ENCODE assay signal across 8 cellular contexts in genomic region chr11:118997627-118998387, GRCh38. TPM values are rescaled to one million over a fixed set of nuclear protein-coding genes. Genes with fewer than 3 reads are reported as not detected.
DNase-seq lines count a peak whose midpoint lies in the region; ATAC-seq and TF ChIP-seq lines count a peak whose summit lies in the region.

CENATAC (plus strand) TSS chr11:118998138; CDS start chr11:118998198, 60 bp downstream.

- H3K79me2 ChIP-seq in Loucy (ENCODE audit: insufficient read depth, low read length), result peaks cover 57% of the 10 kb centered on the region

- H4K20me1 ChIP-seq in Loucy (ENCODE audit: insufficient read depth, low read length, poor library complexity, severe bottlenecking), result peaks cover 10% of the 10 kb centered on the region

- H3K4me1 ChIP-seq in Loucy (ENCODE audit: insufficient read depth, low read length, poor library complexity, severe bottlenecking) (peaks cover 28% of the 10 kb centered on the region), RWPE2 (ENCODE audit: insufficient read depth, poor library complexity, severe bottlenecking) (peaks cover 10% of the 10 kb centered on the region)

- H3K9me3 Mint-ChIP-seq in nephron, result no peaks in the 10 kb centered on the region
- no peaks in the 10 kb centered on the region for H3K9me3 Mint-ChIP-seq in stimulated activated naive CD8-positive, alpha-beta T cell treated with anti-CD3 and anti-CD28 coated beads, Interleukin-15, Interleukin-2, amounts not matched to agents 100 ng/mL and 50 ng/mL, for 24 hours

- H3F3A ChIP-seq in Loucy (ENCODE audit: low read depth), result no peaks in the 10 kb centered on the region

- peaks cover 23% of the 10 kb centered on the region for H3K4me1 Mint-ChIP-seq in nephron
- peaks cover 44% of the 10 kb centered on the region for H3K4me1 Mint-ChIP-seq in stimulated activated naive CD8-positive, alpha-beta T cell treated with anti-CD3 and anti-CD28 coated beads, Interleukin-15, Interleukin-2, amounts not matched to agents 100 ng/mL and 50 ng/mL, for 24 hours (ENCODE audit: low read depth)

- TF ChIP-seq CTCF in Loucy (conservative IDR thresholded peaks at IDR 0.05; ENCODE audit: low read length) (no peak; the same call in 1 of the 2 replicates), RWPE2 (IDR thresholded peaks at IDR 0.05; ENCODE audit: poor library complexity, severe bottlenecking) (no peak), fibroblast of the aortic adventitia (IDR thresholded peaks at IDR 0.05; ENCODE audit: insufficient read depth, low read length) (peak; percentile 11), nephron (IDR thresholded peaks at IDR 0.05; ENCODE audit: unreplicated experiment in 3 of 3) (peak in 1 of 3 experiments; percentile 13)

- peak within 1 kb of the TSS; percentile 97 for H3K4me3 ChIP-seq in H7 (ENCODE audit: insufficient read depth, low read depth, low read length)
- H3K4me3 ChIP-seq in Loucy (ENCODE audit: low read length, poor library complexity, severe bottlenecking), result peak within 1 kb of the TSS; percentile 86
- H3K4me3 ChIP-seq in RWPE2 (ENCODE audit: severe bottlenecking), result peak within 1 kb of the TSS; percentile 50
- peak within 1 kb of the TSS; percentile 97 for H3K4me3 ChIP-seq in fibroblast of the aortic adventitia (ENCODE audit: low read depth, low read length)

- peak within 1 kb of the TSS; percentile 95 for H3K9ac ChIP-seq in Loucy (ENCODE audit: low read depth, low read length, poor library complexity, severe bottlenecking)

- H3K36me3 Mint-ChIP-seq in nephron (ENCODE audit: low read depth), result peaks cover 23% of the 10 kb centered on the region
- H3K36me3 Mint-ChIP-seq in stimulated activated naive CD8-positive, alpha-beta T cell treated with anti-CD3 and anti-CD28 coated beads, Interleukin-15, Interleukin-2, amounts not matched to agents 100 ng/mL and 50 ng/mL, for 24 hours (ENCODE audit: low read depth), result peaks cover 47% of the 10 kb centered on the region

- ATAC-seq in RWPE2 (ENCODE audit: low read depth), result peak; percentile 89

- H3K9me2 ChIP-seq in Loucy (replicated peaks; ENCODE audit: low read depth, low read length), result no peaks in the 10 kb centered on the region

- peak within 1 kb of the TSS; percentile 86 for H3K4me2 ChIP-seq in Loucy (ENCODE audit: low read depth, low read length, poor library complexity, severe bottlenecking)

- no peaks in the 10 kb centered on the region for H3K27me3 ChIP-seq in H7 (ENCODE audit: control insufficient read depth, insufficient read depth, low read length)
- no peaks in the 10 kb centered on the region for H3K27me3 ChIP-seq in Loucy (ENCODE audit: insufficient read depth, low read length, poor library complexity, severe bottlenecking)
- no peaks in the 10 kb centered on the region for H3K27me3 ChIP-seq in RWPE2 (ENCODE audit: insufficient read depth, poor library complexity, severe bottlenecking)

- peak within 1 kb of the TSS; percentile 87 for H3K27ac ChIP-seq in RWPE2 (ENCODE audit: poor library complexity, severe bottlenecking)

- no peaks in the 10 kb centered on the region for H3K9me3 ChIP-seq in Loucy (ENCODE audit: insufficient read depth, low read depth, low read length)
- H3K9me3 ChIP-seq in RWPE2 (ENCODE audit: severe bottlenecking), result no peaks in the 10 kb centered on the region

- H3K27ac Mint-ChIP-seq in nephron, result peak within 1 kb of the TSS; percentile 73 to 79 (median 78)
- peak within 1 kb of the TSS; percentile 98 for H3K27ac Mint-ChIP-seq in stimulated activated naive CD8-positive, alpha-beta T cell treated with anti-CD3 and anti-CD28 coated beads, Interleukin-15, Interleukin-2, amounts not matched to agents 100 ng/mL and 50 ng/mL, for 24 hours

- H3K36me3 ChIP-seq in H7 (replicated peaks; ENCODE audit: control insufficient read depth, insufficient read depth, low read length) (peaks cover 3% of the 10 kb centered on the region), Loucy (ENCODE audit: insufficient read depth, low read length) (no peaks in the 10 kb centered on the region), RWPE2 (ENCODE audit: low read depth) (peaks cover 36% of the 10 kb centered on the region)

- H2AFZ ChIP-seq in Loucy (ENCODE audit: low read length), result peak within 1 kb of the TSS; percentile 80

- no peaks in the 10 kb centered on the region for H3K27me3 Mint-ChIP-seq in nephron (ENCODE audit: low read depth)
- no peaks in the 10 kb centered on the region for H3K27me3 Mint-ChIP-seq in stimulated activated naive CD8-positive, alpha-beta T cell treated with anti-CD3 and anti-CD28 coated beads, Interleukin-15, Interleukin-2, amounts not matched to agents 100 ng/mL and 50 ng/mL, for 24 hours

- peak; percentile 93 for DNase-seq in ELR (ENCODE audit: low read depth)
- peak; percentile 100 for DNase-seq in H7
- peak; percentile 90 for DNase-seq in RWPE2 (ENCODE audit: low spot score)
- DNase-seq in activated effector memory CD4-positive, alpha-beta T cell treated with Interleukin-2 at 50 U/mL for 16 hours, result peak; percentile 94
- peak; percentile 82 for DNase-seq in fibroblast of the aortic adventitia (ENCODE audit: low read depth)

- H3K4me3 Mint-ChIP-seq in nephron, result peak within 1 kb of the TSS; percentile 89 to 99 (median 94)
- H3K4me3 Mint-ChIP-seq in stimulated activated naive CD8-positive, alpha-beta T cell treated with anti-CD3 and anti-CD28 coated beads, Interleukin-15, Interleukin-2, amounts not matched to agents 100 ng/mL and 50 ng/mL, for 24 hours, result peak within 1 kb of the TSS; percentile 95

RNA-seq across cellular contexts. Expression of gene CENATAC, which starts in this region (rescaled TPM):
- total RNA-seq in H7 (2014; rRNA removed; shearing (Covaris generic)), result 15.7 and 18.0 TPM in 2 replicates
- total RNA-seq in fibroblast of the aortic adventitia (ENCODE audit: low replicate concordance), result 30.9 and 63.4 TPM in 2 replicates

Comparison
In these comparisons a context has a peak if more than half of its experiments do, and no peak if none do; other contexts are left out.
1. Peak in every context shown above with its lines: DNase-seq, ATAC-seq, H3K4me3 ChIP-seq and H3K27ac ChIP-seq.